ENCODE assay signal across 8 cellular contexts in genomic region chr19:40090256-40091204, GRCh38. TPM values are rescaled to one million over a fixed set of nuclear protein-coding genes. Genes with fewer than 3 reads are reported as not detected.
DNase-seq lines count a peak whose midpoint lies in the region; ATAC-seq, FAIRE-seq and TF ChIP-seq lines count a peak whose summit lies in the region.

Gene ZNF780A (minus strand): TSS chr19:40090943. CDS start chr19:40084753, 6,190 bp downstream.

- TF ChIP-seq CTCF in esophagus squamous epithelium (IDR thresholded peaks at IDR 0.05), result no peak

- no peak for TF ChIP-seq POLR2A in esophagus squamous epithelium (IDR thresholded peaks at IDR 0.05)

- peaks cover 0 to under 1% (median 0%) of the 10 kb centered on the region in 3 donors for H3K36me3 ChIP-seq in esophagus squamous epithelium
- H3K36me3 ChIP-seq in muscle layer of colon (ENCODE audit: insufficient read depth, low read length), result no peaks in the 10 kb centered on the region

- DNase-seq in COLO668 (lab: John Stamatoyannopoulos, UW; ENCODE audit: unreplicated experiment) (peak; percentile 74), KBM-7 (peak; percentile 86), RCC 7860 (ENCODE audit: low spot score) (peak; percentile 49), activated T-helper 1 cell treated with Interleukin-2 at 50 U/mL for 16 hours (ENCODE audit: low read depth) (peak; percentile 59), esophagus squamous epithelium (lab: John Stamatoyannopoulos, UW) (peak; percentile 25)
- DNase-seq in stimulated activated CD8-positive, alpha-beta memory T cell treated with anti-CD3 and anti-CD28 coated beads, Interleukin-7, amount 100 ng/mL, for 1 hour (ENCODE audit: low read depth in 2 of 2), result peak; percentile 56 to 60

- H3K4me1 ChIP-seq in esophagus squamous epithelium, result peaks cover 0 to 25% (median 11%) of the 10 kb centered on the region in 3 donors
- H3K4me1 ChIP-seq in muscle layer of colon (ENCODE audit: insufficient read depth, low read length), result no peaks in the 10 kb centered on the region

- H3K9me3 ChIP-seq in esophagus squamous epithelium (no peaks in the 10 kb centered on the region), muscle layer of colon (ENCODE audit: low read length) (no peaks in the 10 kb centered on the region)

- peak; percentile 80 for ATAC-seq in GM21447 (IDR thresholded peaks at IDR 0.05; ENCODE audit: unreplicated experiment)

- H3K27ac ChIP-seq in esophagus squamous epithelium (peak within 1 kb of the TSS; percentile 88 to 96 (median 94)), muscle layer of colon (ENCODE audit: low read depth, low read length) (peak within 1 kb of the TSS; percentile 96)

- H3K27me3 ChIP-seq in esophagus squamous epithelium (peaks cover 0 to 15% (median 0%) of the 10 kb centered on the region in 4 donors), muscle layer of colon (ENCODE audit: control insufficient read depth in 1 of 2, insufficient read depth in 2 of 2, low read length in 2 of 2) (peaks cover 0 to 7% of the 10 kb centered on the region in 2 donors)

- peak within 1 kb of the TSS; percentile 69 to 99 (median 88) for H3K4me3 ChIP-seq in esophagus squamous epithelium
- peak within 1 kb of the TSS; percentile 87 to 96 for H3K4me3 ChIP-seq in muscle layer of colon (ENCODE audit: low read depth in 1 of 2, low read length in 2 of 2)

- intact Hi-C loops in esophagus squamous epithelium (cut with DNase I), result no loop called here

- peak within 1 kb of the TSS; percentile 83 for H3K9ac ChIP-seq in muscle layer of colon (ENCODE audit: low read length)

- in situ Hi-C loops in KBM-7 (cut with MboI; ENCODE audit: low pct_unique_long_range_greater_than_20kb, low sequenced_read_pairs), result no loop called here

- 1% methylated on average over 15 to 29 of the region's 46 CpGs for WGBS in esophagus squamous epithelium, 2 donors

- no peak for FAIRE-seq in RCC 7860 (lab: Jason Lieb, UNC)

RNA-seq across cellular contexts. Expression of gene ZNF780A, which starts in this region (rescaled TPM):
- 10 to 100 TPM; 12.3 to 15.6 (median 13.0) TPM for total RNA-seq in esophagus squamous epithelium

Comparison
In these comparisons a context has a peak if more than half of its experiments do, and no peak if none do; other contexts are left out.
1. Peak in every context shown above with its lines: DNase-seq, ATAC-seq, H3K4me3 ChIP-seq and H3K27ac ChIP-seq.
2. DNase-seq: peak in every context shown above with its lines; median percentile 86 in KBM-7; 74 in COLO668; 59 in activated T-helper 1 cell treated with Interleukin-2 at 50 U/mL for 16 hours; 58 in stimulated activated CD8-positive, alpha-beta memory T cell treated with anti-CD3 and anti-CD28 coated beads, Interleukin-7, amount 100 ng/mL, for 1 hour; 49 in RCC 7860; 25 in esophagus squamous epithelium.